24 cellular contexts compared by ENCODE assay signal in genomic region chrX:54754854-54755253, GRCh38. TPM values are rescaled to one million over a fixed set of nuclear protein-coding genes. Genes with fewer than 3 reads are reported as not detected.
A peak's percentile ranks its signal among the peaks of the same experiment; 100 is the strongest.
DNase-seq lines count a peak whose midpoint lies in the region; ATAC-seq, FAIRE-seq and TF ChIP-seq lines count a peak whose summit lies in the region.
"Had no signal": no experiment of that assay in that cellular context is flagged by ENCODE, and none has a peak within 500 bp of the region (broad histone marks: within the 10 kb centered on the region; RNA-seq: fewer than 3 reads in every experiment).

No MANE protein-coding gene starts in this region.

- no peaks in the 10 kb centered on the region for H4K20me1 ChIP-seq in astrocyte (ENCODE audit: insufficient read depth, low read length)
- H4K20me1 ChIP-seq: BLaER1 treated with 17β-estradiol and CSF1 and Interleukin-3, amounts not matched to agents 10 nM and 100 nM had no signal

- H3K27ac Mint-ChIP-seq in astrocyte (ENCODE audit: unreplicated experiment): no peak overlapping the region
- H3K27ac Mint-ChIP-seq: CD4-positive, alpha-beta T cell; CD8-positive, alpha-beta memory T cell had no signal

- DNase-seq in A549 (ENCODE audit: low read depth in 1 of 2, low spot score in 1 of 2): no peak
- DNase-seq in astrocyte (ENCODE audit: low read depth): no peak
- DNase-seq in foreskin fibroblast: no peak
- DNase-seq in WERI-Rb-1: no peak
- DNase-seq in aorta: no peak
- DNase-seq: ACHN; AML-193; BE2C; CD4-positive, alpha-beta T cell; CD8-positive, alpha-beta memory T cell; DMS 273 treated with DMSO at 0.1 percent for 48 hours; DMS79; EL; GDM1 had no signal

- H3K27ac ChIP-seq in A549: no peak overlapping the region
- peak overlapping the region; percentile 63 for H3K27ac ChIP-seq in HUES48 (ENCODE audit: low read depth, low read length)
- no peak overlapping the region for H3K27ac ChIP-seq in astrocyte (ENCODE audit: low read depth, low read length)
- no peak overlapping the region for H3K27ac ChIP-seq in WERI-Rb-1
- H3K27ac ChIP-seq in aorta (ENCODE audit: low read depth in 1 of 2, low read length in 2 of 2): no peak overlapping the region
- H3K27ac ChIP-seq: 22Rv1; BLaER1 treated with 17β-estradiol and CSF1 and Interleukin-3, amounts not matched to agents 10 nM and 100 nM had no signal

- POLR2A ChIA-PET in A549 (lab: Yijun Ruan, JAX): interaction anchor here (0.6 kb wide), 1 partner anchor 392 kb away, joined by 7 read pairs; no protein-coding TSS in a partner anchor

- no peaks in the 10 kb centered on the region for H3K79me2 ChIP-seq in astrocyte (ENCODE audit: insufficient read depth, low read length)

- H3K9ac ChIP-seq in HUES48 (ENCODE audit: low read depth, low read length) (no peak overlapping the region), astrocyte (ENCODE audit: low read length) (no peak overlapping the region)
- H3K9ac ChIP-seq: BLaER1 treated with 17β-estradiol and CSF1 and Interleukin-3, amounts not matched to agents 10 nM and 100 nM had no signal

- H3K9me3 ChIP-seq in A549: no peaks in the 10 kb centered on the region
- peaks cover 72% of the 10 kb centered on the region for H3K9me3 ChIP-seq in HUES48 (ENCODE audit: control insufficient read depth, insufficient read depth, low read length)
- H3K9me3 ChIP-seq in astrocyte (ENCODE audit: insufficient read depth, low read depth, low read length): no peaks in the 10 kb centered on the region
- H3K9me3 ChIP-seq in WERI-Rb-1 (ENCODE audit: severe bottlenecking): no peaks in the 10 kb centered on the region
- no peaks in the 10 kb centered on the region for H3K9me3 ChIP-seq in aorta (ENCODE audit: control insufficient read depth, low read length)
- H3K9me3 ChIP-seq: BE2C, HAP-1 had no signal

- no peaks in the 10 kb centered on the region for H3K4me1 ChIP-seq in A549
- peaks cover 10% of the 10 kb centered on the region; the same call in 1 of the 2 replicates for H3K4me1 ChIP-seq in HUES48 (ENCODE audit: control insufficient read depth, insufficient read depth, low read length)
- H3K4me1 ChIP-seq in astrocyte (ENCODE audit: insufficient read depth, low read length): no peaks in the 10 kb centered on the region
- no peaks in the 10 kb centered on the region for H3K4me1 ChIP-seq in aorta (ENCODE audit: control insufficient read depth in 1 of 2, insufficient read depth in 2 of 2, low read length in 2 of 2)
- H3K4me1 ChIP-seq: BE2C; BLaER1 treated with 17β-estradiol and CSF1 and Interleukin-3, amounts not matched to agents 10 nM and 100 nM; HAP-1 had no signal

- H3K27me3 ChIP-seq in HUES48 (ENCODE audit: control insufficient read depth, insufficient read depth, low read length) (no peaks in the 10 kb centered on the region), astrocyte (ENCODE audit: insufficient read depth, low read length) (no peaks in the 10 kb centered on the region), WERI-Rb-1 (ENCODE audit: insufficient read depth, low read depth, severe bottlenecking) (peaks cover 47% of the 10 kb centered on the region), aorta (ENCODE audit: control insufficient read depth in 1 of 2, insufficient read depth in 2 of 2, low read length in 1 of 2) (no peaks in the 10 kb centered on the region)
- H3K27me3 ChIP-seq: BE2C had no signal

- CTCF ChIA-PET in A549 (lab: Yijun Ruan, JAX): no interaction called here

- H3K4me1 Mint-ChIP-seq in astrocyte (ENCODE audit: low read depth, unreplicated experiment): no peaks in the 10 kb centered on the region
- H3K4me1 Mint-ChIP-seq: CD14-positive monocyte; CD8-positive, alpha-beta memory T cell had no signal

- intact Hi-C loops in aorta (cut with DNase I): no loop called here

- H3K27me3 Mint-ChIP-seq in astrocyte (ENCODE audit: low read depth, unreplicated experiment): peaks cover 4% of the 10 kb centered on the region
- H3K27me3 Mint-ChIP-seq: CD4-positive, alpha-beta T cell had no signal

- H3K4me3 Mint-ChIP-seq in astrocyte (ENCODE audit: unreplicated experiment): no peak overlapping the region
- H3K4me3 Mint-ChIP-seq: CD14-positive monocyte; CD4-positive, alpha-beta T cell; CD8-positive, alpha-beta memory T cell had no signal

- no peak for TF ChIP-seq EP300 in A549 (IDR thresholded peaks at IDR 0.05)

- TF ChIP-seq RAD21 in A549 (conservative IDR thresholded peaks at IDR 0.05 in 1 of 2, IDR thresholded peaks at IDR 0.05 in 1 of 2): no peak

- no peak for TF ChIP-seq CTCF in A549 (IDR thresholded peaks at IDR 0.05)
- TF ChIP-seq CTCF in astrocyte (IDR thresholded peaks at IDR 0.05; ENCODE audit: insufficient read depth, low read depth, low read length): no peak
- no peak for TF ChIP-seq CTCF in foreskin fibroblast (IDR thresholded peaks at IDR 0.05; ENCODE audit: low read depth, low read length)
- TF ChIP-seq CTCF in WERI-Rb-1 (IDR thresholded peaks at IDR 0.05; ENCODE audit: low read depth, low read length): no peak

- no peak for ATAC-seq in A549
- ATAC-seq in aorta (ENCODE audit: low FRiP score): no peak
- ATAC-seq: GM12878 had no signal

- TF ChIP-seq POLR2A in A549 (IDR thresholded peaks at IDR 0.05; ENCODE audit: low read length): no peak

- H2AFZ ChIP-seq in astrocyte (ENCODE audit: low read depth, low read length): no peak overlapping the region

- FAIRE-seq in A549 (lab: Jason Lieb, UNC): peak; percentile 54
- FAIRE-seq in astrocyte (lab: Jason Lieb, UNC): peak; percentile 93
- FAIRE-seq: A204.1, D721Med, GM18507 had no signal

- H3K36me3 Mint-ChIP-seq in astrocyte (ENCODE audit: low read depth, unreplicated experiment): no peaks in the 10 kb centered on the region
- H3K36me3 Mint-ChIP-seq: CD14-positive monocyte; CD8-positive, alpha-beta memory T cell had no signal

- H3K36me3 ChIP-seq in HUES48 (ENCODE audit: control insufficient read depth, insufficient read depth, low read length) (no peaks in the 10 kb centered on the region), astrocyte (ENCODE audit: insufficient read depth, low read length) (no peaks in the 10 kb centered on the region), WERI-Rb-1 (no peaks in the 10 kb centered on the region), aorta (ENCODE audit: control insufficient read depth in 1 of 2, insufficient read depth in 2 of 2, low read length in 1 of 2) (no peaks in the 10 kb centered on the region)
- H3K36me3 ChIP-seq: BE2C; BLaER1 treated with 17β-estradiol and CSF1 and Interleukin-3, amounts not matched to agents 10 nM and 100 nM; HAP-1 had no signal

- no peak overlapping the region for H3K4me2 ChIP-seq in A549
- H3K4me2 ChIP-seq in astrocyte (ENCODE audit: low read length): no peak overlapping the region
- H3K4me2 ChIP-seq: BLaER1 treated with 17β-estradiol and CSF1 and Interleukin-3, amounts not matched to agents 10 nM and 100 nM had no signal

- H3K4me3 ChIP-seq in A549 (no peak overlapping the region), HUES48 (ENCODE audit: low read depth, low read length) (no peak overlapping the region), astrocyte (ENCODE audit: insufficient read depth, low read depth, low read length) (no peak overlapping the region), foreskin fibroblast (ENCODE audit: low read depth in 1 of 2, low read length in 2 of 2) (no peak overlapping the region), WERI-Rb-1 (ENCODE audit: low read depth, low read length) (no peak overlapping the region), aorta (ENCODE audit: low read length in 2 of 2) (no peak overlapping the region)
- H3K4me3 ChIP-seq: BLaER1 treated with 17β-estradiol and CSF1 and Interleukin-3, amounts not matched to agents 10 nM and 100 nM; GM12878; HAP-1 had no signal

- no peaks in the 10 kb centered on the region for H3K9me3 Mint-ChIP-seq in astrocyte (ENCODE audit: unreplicated experiment)
- H3K9me3 Mint-ChIP-seq: CD4-positive, alpha-beta T cell; CD8-positive, alpha-beta memory T cell had no signal

TF ChIP-seq in A549, 52 proteins besides CTCF, POLR2A, EP300 and RAD21:
- no peak for TF ChIP-seq GATA3 (IDR thresholded peaks at IDR 0.05; ENCODE audit: borderline replicate concordance)
- no peak for TF ChIP-seq HOXA7 (CRISPR knock-in tag; IDR thresholded peaks at IDR 0.05)
- no peak for TF ChIP-seq SREBF2 (IDR thresholded peaks at IDR 0.05)
- TF ChIP-seq ZSCAN20 (CRISPR knock-in tag; IDR thresholded peaks at IDR 0.05): no peak
- no peak for TF ChIP-seq PBX3 (IDR thresholded peaks at IDR 0.05)
- TF ChIP-seq ZC3H11A (IDR thresholded peaks at IDR 0.05): no peak

RNA-seq across cellular contexts. Expression of gene ITIH6, which starts 43.2 kb away (rescaled TPM):
- polyA plus RNA-seq in A549 (2011; rRNA removed): 0.04 and 0.11 TPM in 2 replicates
- polyA plus RNA-seq in A549 (2012; cell fraction: cytosol; rRNA removed): under 0.01 and 0.01 TPM in 2 replicates
- not detected in 2 replicates for polyA plus RNA-seq in A549 (2012; cell fraction: nucleus; rRNA removed)
- not detected in 3 replicates for polyA plus RNA-seq in A549 (2017; fragmentation: RNase III; extraction: RNeasy Plus Mini Kit Qiagen cat#74134 plus additional on column Dnase treatment)
- 0.04 and 0.10 TPM in 2 replicates for polyA minus RNA-seq in A549 (2011; rRNA and poly(A)+ RNA removed)
- not detected in 2 replicates for total RNA-seq in astrocyte
- total RNA-seq in aorta: not detected
- not detected for polyA plus RNA-seq in aorta
- total RNA-seq: CD4-positive, alpha-beta T cell; CD8-positive, alpha-beta memory T cell; GM12878; H4 had no signal
- polyA plus RNA-seq: CD14-positive monocyte; CD8-positive, alpha-beta memory T cell; GM12878 had no signal

RNA-seq across cellular contexts. Expression of gene MAGED2, which starts 52.7 kb away (rescaled TPM):
- polyA plus RNA-seq in A549 (2011; rRNA removed): 79.9 and 87.6 TPM in 2 replicates
- 41.7 and 47.9 TPM in 2 replicates for polyA plus RNA-seq in A549 (2012; cell fraction: cytosol; rRNA removed)
- 76.6 and 96.7 TPM in 2 replicates for polyA plus RNA-seq in A549 (2012; cell fraction: nucleus; rRNA removed)
- 87.7 to 127 TPM (median 109 TPM) in 3 replicates for polyA plus RNA-seq in A549 (2017; fragmentation: RNase III; extraction: RNeasy Plus Mini Kit Qiagen cat#74134 plus additional on column Dnase treatment)
- polyA minus RNA-seq in A549 (2011; rRNA and poly(A)+ RNA removed): 35.7 and 39.0 TPM in 2 replicates
- 498 and 502 TPM in 2 replicates for total RNA-seq in astrocyte
- total RNA-seq in aorta: 100 to 1,000 TPM; 161 to 174 TPM
- polyA plus RNA-seq in aorta: 100 to 1,000 TPM in 1 of 2 donors, 10 to 100 TPM in 1; 80.1 to 247 TPM
